ENCODE assay signal across 10 cellular contexts in the genomic region with DNA sequence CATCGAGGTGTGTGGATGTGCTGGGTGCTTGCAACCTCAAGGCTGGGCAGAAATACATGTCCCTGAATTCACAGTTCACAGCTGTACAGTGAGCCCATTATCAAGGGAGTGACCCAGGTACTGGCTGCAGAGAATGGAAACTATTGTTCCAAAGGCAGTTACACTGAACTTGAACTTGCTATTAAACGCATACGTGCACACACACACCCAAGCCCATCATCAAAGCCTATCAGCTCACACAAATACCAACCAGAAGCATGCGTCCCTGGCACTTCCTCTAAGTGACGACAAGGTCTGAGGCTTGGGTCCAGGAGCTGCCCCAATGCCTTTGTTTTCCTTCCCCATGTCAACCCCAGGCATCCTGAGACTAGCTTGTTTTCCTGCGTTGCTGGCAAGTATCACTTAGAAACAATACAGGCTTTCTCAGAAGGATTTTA.
DNase-seq lines count a peak whose midpoint lies in the region; ATAC-seq, FAIRE-seq and TF ChIP-seq lines count a peak whose summit lies in the region.
"Had no signal": no experiment of that assay in that cellular context is flagged by ENCODE, and none has a peak within 500 bp of the region (broad histone marks: within the 10 kb centered on the region; RNA-seq: fewer than 3 reads in every experiment).

No MANE protein-coding gene starts in this region.

- 25 to 36% methylated on average over 6 of the region's 6 CpGs for WGBS in heart right ventricle, 2 donors

- peaks cover 32 to 89% (median 79%) of the 10 kb centered on the region in 9 donors for H3K4me1 ChIP-seq in heart right ventricle
- H3K4me1 ChIP-seq in rectal smooth muscle tissue (ENCODE audit: control insufficient read depth, insufficient read depth, low read length) = peaks cover 12% of the 10 kb centered on the region

- H3K9me3 ChIP-seq in heart right ventricle = no peaks in the 10 kb centered on the region

- no peak for DNase-seq in HFFc6
- peak; percentile 91 for DNase-seq in SW480 (ENCODE audit: low spot score)
- peak; percentile 41 to 58 for DNase-seq in heart right ventricle
- no peak for DNase-seq in GM19239 (ENCODE audit: insufficient read length, low spot score)
- DNase-seq: activated gamma-delta T cell; stimulated activated CD4-positive, alpha-beta T cell treated with anti-CD3 and anti-CD28 coated beads, Interleukin-1b, Interleukin-23, amount 100 ng/mL, for 48 hours had no signal

- H3K27ac Mint-ChIP-seq in HFFc6 = 0 out of 2 replicates have a peak overlapping the region, but pooled peaks have one; percentile 15

- intact Hi-C loops in heart right ventricle (cut with DNase I) = loop anchor here in 6 of 10 donors (2.0 to 10.0 kb wide), 10 partner anchors 38 to 152 kb away; a partner anchor contains a TSS

- peak overlapping the region; percentile 16 for H3K9ac ChIP-seq in rectal smooth muscle tissue (ENCODE audit: low read length)

- no peaks in the 10 kb centered on the region for H3K27me3 ChIP-seq in heart right ventricle
- H3K27me3 ChIP-seq in rectal smooth muscle tissue (ENCODE audit: control insufficient read depth, insufficient read depth, low read length) = no peaks in the 10 kb centered on the region

- FAIRE-seq in GM19239 (lab: Jason Lieb, UNC) = no peak

- H3K9me3 Mint-ChIP-seq in HFFc6 = no peaks in the 10 kb centered on the region

- H3K4me1 Mint-ChIP-seq in HFFc6 (ENCODE audit: low read depth) = peaks cover 57% of the 10 kb centered on the region

- H3K27me3 Mint-ChIP-seq in HFFc6 (ENCODE audit: insufficient read depth) = peaks cover 1% of the 10 kb centered on the region; the same call in 1 of the 2 replicates

- peaks cover 25% of the 10 kb centered on the region for H3K36me3 Mint-ChIP-seq in HFFc6 (ENCODE audit: low read depth)

- ATAC-seq in heart right ventricle (peak; percentile 46 to 86 (median 77)), HG03039 (IDR thresholded peaks at IDR 0.05; ENCODE audit: unreplicated experiment) (no peak), GM18498 (IDR thresholded peaks at IDR 0.05; ENCODE audit: unreplicated experiment) (no peak), GM21786 (IDR thresholded peaks at IDR 0.05; ENCODE audit: unreplicated experiment) (no peak)

- H3K27ac ChIP-seq in heart right ventricle (peak overlapping the region; percentile 80 to 95 (median 89)), rectal smooth muscle tissue (ENCODE audit: low read depth, low read length) (peak overlapping the region; percentile 12)

- H3K4me3 ChIP-seq in heart right ventricle = peak overlapping the region in 2 of 10 donors; percentile 1 to 10
- H3K4me3 ChIP-seq in rectal smooth muscle tissue (ENCODE audit: low read length) = no peak overlapping the region

- H3K4me3 Mint-ChIP-seq in HFFc6 = peak overlapping the region; percentile 85; the same call in 1 of the 2 replicates

- H3K36me3 ChIP-seq in heart right ventricle (peaks cover 0 to 44% (median 4%) of the 10 kb centered on the region in 9 donors), rectal smooth muscle tissue (ENCODE audit: control insufficient read depth, insufficient read depth, low read length) (peaks cover 11% of the 10 kb centered on the region)

- TF ChIP-seq CTCF in HFFc6 (IDR thresholded peaks at IDR 0.05) = no peak
- TF ChIP-seq CTCF in heart right ventricle (IDR thresholded peaks at IDR 0.05) = no peak

Comparison
In these comparisons a context has a peak if more than half of its experiments do, and no peak if none do; other contexts are left out.
1. DNase-seq: peak in SW480 (single experiment) and heart right ventricle (2 of 2); none in HFFc6 (single experiment) and GM19239 (single experiment).
2. ATAC-seq: peak in heart right ventricle (8 of 8); none in HG03039 (single experiment), GM18498 (single experiment) and GM21786 (single experiment).